In the genomic region with DNA sequence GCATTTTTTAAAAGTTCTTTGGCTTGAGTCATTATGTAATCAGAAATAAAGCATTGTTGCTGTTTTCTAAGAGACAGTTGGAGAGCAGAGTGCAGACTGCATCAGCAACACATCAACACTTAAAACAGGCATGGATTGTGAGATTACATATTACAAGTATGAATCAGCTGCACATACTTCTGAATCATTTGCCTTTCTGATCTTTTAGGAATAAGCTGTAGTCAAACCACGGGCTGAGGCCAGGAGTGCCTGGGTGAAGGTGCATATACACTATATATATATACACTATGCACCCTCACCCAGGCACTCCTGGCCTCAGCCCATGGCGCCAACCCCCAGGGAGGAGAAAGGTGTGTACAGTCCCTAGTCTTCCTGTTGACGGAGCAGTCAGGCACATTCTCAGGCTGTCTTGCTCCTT, we compare ENCODE assay signal across 19 cellular contexts. TPM values are rescaled to one million over a fixed set of nuclear protein-coding genes. Genes with fewer than 3 reads are reported as not detected.
DNase-seq lines count a peak whose midpoint lies in the region; ATAC-seq and TF ChIP-seq lines count a peak whose summit lies in the region.
"Had no signal": no experiment of that assay in that cellular context is flagged by ENCODE, and none has a peak within 500 bp of the region (broad histone marks: within the 10 kb centered on the region; RNA-seq: fewer than 3 reads in every experiment).

No MANE protein-coding gene starts in this region.

- no peaks in the 10 kb centered on the region for H3K36me3 ChIP-seq in trophoblast cell (ENCODE audit: control insufficient read depth in 1 of 2, insufficient read depth in 2 of 2, low read length in 2 of 2)

- no peak overlapping the region for H2BK120ac ChIP-seq in trophoblast cell (ENCODE audit: insufficient read depth, low read length, poor library complexity)

- no peaks in the 10 kb centered on the region for H3K27me3 ChIP-seq in trophoblast cell (ENCODE audit: insufficient read depth, low read length)
- H3K27me3 ChIP-seq: hepatocyte had no signal

- no peak overlapping the region for H4K91ac ChIP-seq in trophoblast cell (ENCODE audit: low read depth, low read length)

- DNase-seq in ELR (ENCODE audit: low read depth) (peak; percentile 30), NCI-H226 (peak; percentile 76), choroid plexus epithelial cell (ENCODE audit: low read depth) (peak; percentile 2), trophoblast cell (peak; percentile 85 to 90), C1 segment of cervical spinal cord (lab: John Stamatoyannopoulos, UW) (no peak)
- DNase-seq in activated T-cell treated with anti-CD3 and anti-CD28 coated beads, Interleukin-2, amount 50 U/mL, for 48 hours = no peak
- DNase-seq: activated B cell treated with CpG ODN at 0.5 μM for 24 hours; activated CD8-positive, alpha-beta memory T cell treated with anti-CD3 and anti-CD28 coated beads, Interleukin-2, amount 50 U/mL, for 48 hours; activated naive CD4-positive, alpha-beta T cell treated with anti-CD3 and anti-CD28 coated beads, Interleukin-2, amount 50 U/mL, for 16 hours; CD4-positive, alpha-beta T cell; naive thymus-derived CD4-positive, alpha-beta T cell; NCI-H1436; retina; stimulated activated CD4-positive, alpha-beta T cell treated with anti-CD3 and anti-CD28 coated beads, Interleukin-1b, Interleukin-23, amount 100 ng/mL, for 48 hours had no signal

- WGBS in trophoblast cell (ENCODE audit: extremely low coverage, insufficient coverage, insufficient read length) = no CpG with 5 or more reads among the region's 3 CpGs

- H2AFZ ChIP-seq in trophoblast cell (ENCODE audit: insufficient read depth, low read length, poor library complexity) = no peak overlapping the region
- H2AFZ ChIP-seq: hepatocyte had no signal

- H3K4ac ChIP-seq in trophoblast cell (ENCODE audit: low read depth, low read length) = no peak overlapping the region

- H3K18ac ChIP-seq in trophoblast cell (ENCODE audit: low read length) = no peak overlapping the region

- no peaks in the 10 kb centered on the region for H3K4me1 ChIP-seq in trophoblast cell (ENCODE audit: control insufficient read depth in 1 of 2, insufficient read depth in 2 of 2, low read length in 2 of 2)

- H3K27ac ChIP-seq in trophoblast cell (ENCODE audit: low read depth, low read length) = no peak overlapping the region
- H3K27ac ChIP-seq: hepatocyte had no signal

- H3K9ac ChIP-seq in trophoblast cell (ENCODE audit: low read length) = no peak overlapping the region

- H4K8ac ChIP-seq in trophoblast cell (ENCODE audit: low read depth, low read length) = no peak overlapping the region

- no peak for TF ChIP-seq CTCF in choroid plexus epithelial cell (conservative IDR thresholded peaks at IDR 0.05; ENCODE audit: low read depth, low read length)

- H3K79me2 ChIP-seq in trophoblast cell (ENCODE audit: control insufficient read depth, insufficient read depth, low read length, poor library complexity) = no peaks in the 10 kb centered on the region
- H3K79me2 ChIP-seq: hepatocyte had no signal

- no peak overlapping the region for H2AK5ac ChIP-seq in trophoblast cell (ENCODE audit: low read length)

- no peak for ATAC-seq in GM21576 (IDR thresholded peaks at IDR 0.05; ENCODE audit: unreplicated experiment)
- ATAC-seq: K562; naive thymus-derived CD4-positive, alpha-beta T cell had no signal

- H3K4me3 ChIP-seq in choroid plexus epithelial cell (ENCODE audit: low read depth, low read length) (no peak overlapping the region), trophoblast cell (ENCODE audit: low read depth, low read length) (no peak overlapping the region)
- H3K4me3 ChIP-seq: hepatocyte, K562 had no signal

- no peak overlapping the region for H4K12ac ChIP-seq in trophoblast cell (ENCODE audit: low read depth, low read length)

- no peak overlapping the region for H3K14ac ChIP-seq in trophoblast cell (ENCODE audit: low read length)

- H2BK5ac ChIP-seq in trophoblast cell (ENCODE audit: low read depth, low read length, poor library complexity) = no peak overlapping the region

- H3K79me1 ChIP-seq in trophoblast cell (ENCODE audit: low read length) = no peaks in the 10 kb centered on the region

- H3K23ac ChIP-seq in trophoblast cell (ENCODE audit: low read length) = no peak overlapping the region

- no peak overlapping the region for H2BK12ac ChIP-seq in trophoblast cell (ENCODE audit: low read length)

- H3K9me3 ChIP-seq in trophoblast cell (ENCODE audit: insufficient read depth, low read depth, low read length) = no peaks in the 10 kb centered on the region

- no peak overlapping the region for H3K4me2 ChIP-seq in trophoblast cell (ENCODE audit: low read length)
- H3K4me2 ChIP-seq: hepatocyte had no signal

RNA-seq across cellular contexts. Expression of a gene that starts 52.4 kb away (rescaled TPM):
- 8.0 and 8.6 TPM in 2 replicates for polyA plus RNA-seq in trophoblast cell (2013)
- polyA plus RNA-seq: endothelial cell of umbilical vein; K562; liver; naive thymus-derived CD4-positive, alpha-beta T cell had no signal

Comparison
In these comparisons a context has a peak if more than half of its experiments do, and no peak if none do; other contexts are left out.
1. DNase-seq: peak in ELR (single experiment), NCI-H226 (single experiment), choroid plexus epithelial cell (single experiment) and trophoblast cell (2 of 2); none in activated T-cell treated with anti-CD3 and anti-CD28 coated beads, Interleukin-2, amount 50 U/mL, for 48 hours (0 of 2) and C1 segment of cervical spinal cord (0 of 14).